In genomic region chr4:3202836-3203820, GRCh38 we compare ENCODE assay signal across 9 cellular contexts.
DNase-seq lines count a peak whose midpoint lies in the region; ATAC-seq and TF ChIP-seq lines count a peak whose summit lies in the region.
"Had no signal": no experiment of that assay in that cellular context is flagged by ENCODE, and none has a peak within 500 bp of the region (broad histone marks: within the 10 kb centered on the region; RNA-seq: fewer than 3 reads in every experiment).

No MANE protein-coding gene starts in this region.

- H3K9ac ChIP-seq in BLaER1 = no peak overlapping the region
- H3K9ac ChIP-seq in rectal smooth muscle tissue (ENCODE audit: low read length) = no peak overlapping the region

- DNase-seq in NCI-H1694 (lab: John Stamatoyannopoulos, UW) = peak; percentile 39
- DNase-seq in cardiac fibroblast (ENCODE audit: low read depth in 2 of 2) = peak; percentile 5 to 65
- DNase-seq in NCI-H345 (lab: John Stamatoyannopoulos, UW) = no peak

- H3K27me3 ChIP-seq in BLaER1 (no peaks in the 10 kb centered on the region), rectal smooth muscle tissue (ENCODE audit: control insufficient read depth, insufficient read depth, low read length) (no peaks in the 10 kb centered on the region)

- H3K27ac ChIP-seq in BLaER1 = peak overlapping the region; percentile 10; the same call in 1 of the 2 replicates
- peak overlapping the region; percentile 27 for H3K27ac ChIP-seq in rectal smooth muscle tissue (ENCODE audit: low read depth, low read length)

- no peak for TF ChIP-seq CTCF in cardiac fibroblast (IDR thresholded peaks at IDR 0.05; ENCODE audit: low read depth, low read length)

- no peaks in the 10 kb centered on the region for H3K9me3 ChIP-seq in BLaER1

- ATAC-seq in GM18867 (IDR thresholded peaks at IDR 0.05; ENCODE audit: unreplicated experiment) (no peak), HG02763 (IDR thresholded peaks at IDR 0.05; ENCODE audit: unreplicated experiment) (no peak), HG03135 (IDR thresholded peaks at IDR 0.05; ENCODE audit: unreplicated experiment) (no peak)
- ATAC-seq: Panc1 had no signal

- peaks cover 59% of the 10 kb centered on the region for H3K4me1 ChIP-seq in BLaER1
- H3K4me1 ChIP-seq in rectal smooth muscle tissue (ENCODE audit: control insufficient read depth, insufficient read depth, low read length) = peaks cover 7% of the 10 kb centered on the region

- H3K4me2 ChIP-seq in BLaER1 = peak overlapping the region; percentile 71

- H3K36me3 ChIP-seq in BLaER1 = peaks cover 49% of the 10 kb centered on the region
- H3K36me3 ChIP-seq in rectal smooth muscle tissue (ENCODE audit: control insufficient read depth, insufficient read depth, low read length) = peaks cover 9% of the 10 kb centered on the region

- H4K20me1 ChIP-seq in BLaER1 = no peaks in the 10 kb centered on the region

- no peak overlapping the region for H3K4me3 ChIP-seq in BLaER1
- no peak overlapping the region for H3K4me3 ChIP-seq in cardiac fibroblast (replicated peaks in 1 of 2; ENCODE audit: low read depth in 2 of 2, low read length in 2 of 2)
- no peak overlapping the region for H3K4me3 ChIP-seq in rectal smooth muscle tissue (ENCODE audit: low read length)
